Comparison of ENCODE assay signal across 17 cellular contexts in genomic region chr3:149374391-149374790, GRCh38. TPM values are rescaled to one million over a fixed set of nuclear protein-coding genes. Genes with fewer than 3 reads are reported as not detected.
A peak's percentile ranks its signal among the peaks of the same experiment; 100 is the strongest.
DNase-seq lines count a peak whose midpoint lies in the region; ATAC-seq and TF ChIP-seq lines count a peak whose summit lies in the region.
"Had no signal": no experiment of that assay in that cellular context is flagged by ENCODE, and none has a peak within 500 bp of the region (broad histone marks: within the 10 kb centered on the region; RNA-seq: fewer than 3 reads in every experiment).

No MANE protein-coding gene starts in this region.

- H3K4me1 ChIP-seq in right cardiac atrium (ENCODE audit: control insufficient read depth, insufficient read depth, low read length): peaks cover 5% of the 10 kb centered on the region
- H3K4me1 ChIP-seq in lower lobe of right lung: peaks cover 72% of the 10 kb centered on the region
- peaks cover 24% of the 10 kb centered on the region for H3K4me1 ChIP-seq in prostate gland (replicated peaks)

- H3K9me3 ChIP-seq in right cardiac atrium (ENCODE audit: control insufficient read depth, low read length): no peaks in the 10 kb centered on the region
- no peaks in the 10 kb centered on the region for H3K9me3 ChIP-seq in lower lobe of right lung
- H3K9me3 ChIP-seq in prostate gland: no peaks in the 10 kb centered on the region

- TF ChIP-seq CTCF in coronary artery (IDR thresholded peaks at IDR 0.05) (no peak), lower lobe of right lung (IDR thresholded peaks at IDR 0.05) (no peak), prostate gland (IDR thresholded peaks at IDR 0.05) (no peak)

- H3K27ac ChIP-seq in right cardiac atrium (ENCODE audit: low read length) (no peak overlapping the region), coronary artery (no peak overlapping the region), lower lobe of right lung (peak overlapping the region; percentile 89), prostate gland (peak overlapping the region in 1 of 2 donors; percentile 6)

- H3K4me3 ChIP-seq in right cardiac atrium (ENCODE audit: low read length) (peak overlapping the region; percentile 30), coronary artery (peak overlapping the region; percentile 67), lower lobe of right lung (peak overlapping the region; percentile 58), prostate gland (no peak overlapping the region)

- ATAC-seq in right cardiac atrium (no peak), left ventricle myocardium superior (no peak), lower lobe of right lung (no peak), HG03354 (IDR thresholded peaks at IDR 0.05; ENCODE audit: poor library complexity, severe bottlenecking, unreplicated experiment) (no peak), GM18867 (IDR thresholded peaks at IDR 0.05; ENCODE audit: unreplicated experiment) (no peak)
- ATAC-seq: activated naive CD8-positive, alpha-beta T cell treated with anti-CD3 and anti-CD28 coated beads, Interleukin-2, amount 50 U/mL, for 24 hours had no signal

- 52% methylated on average over 1 of the region's 1 CpG for WGBS in right cardiac atrium
- 79% methylated on average over 1 of the region's 1 CpG for WGBS in prostate gland

- H3K36me3 ChIP-seq in lower lobe of right lung: peaks cover 27% of the 10 kb centered on the region
- H3K36me3 ChIP-seq in prostate gland: no peaks in the 10 kb centered on the region

- TF ChIP-seq POLR2A in prostate gland (IDR thresholded peaks at IDR 0.05): no peak

- intact Hi-C loops in right cardiac atrium (cut with DNase I) (no loop called here), left ventricle myocardium superior (cut with micrococcal nuclease) (no loop called here), lower lobe of right lung (cut with DNase I) (no loop called here), prostate gland (cut with DNase I) (no loop called here)

- DNase-seq in right cardiac atrium (no peak), left ventricle myocardium superior (no peak), coronary artery (ENCODE audit: low spot score) (no peak), lower lobe of right lung (no peak), SIG-M5 (lab: John Stamatoyannopoulos, UW) (no peak), prostate gland (ENCODE audit: low spot score) (no peak)
- DNase-seq: activated CD4-positive, alpha-beta T cell treated with anti-CD3 and anti-CD28 coated beads, Interleukin-2, amount 10 ng/mL, durations not matched to agents 24 days and 14 days; activated naive CD8-positive, alpha-beta T cell treated with anti-CD3 and anti-CD28 coated beads, Interleukin-2, amount 50 U/mL, for 24 hours; DMS53; KBM-7; NCI-H1092 treated with DMSO at 0.1 percent for 48 hours; NCI-H2029 treated with DMSO at 0.1 percent for 48 hours; NCI-H446 treated with DMSO at 0.1 percent for 48 hours; stimulated activated CD4-positive, alpha-beta T cell treated with anti-CD3 and anti-CD28 coated beads, Interleukin-2, amount 100 ng/mL, for 48 hours had no signal

- H3K27me3 ChIP-seq in right cardiac atrium (ENCODE audit: control insufficient read depth, insufficient read depth) (no peaks in the 10 kb centered on the region), lower lobe of right lung (ENCODE audit: low read depth) (no peaks in the 10 kb centered on the region), prostate gland (replicated peaks; ENCODE audit: insufficient read depth) (no peaks in the 10 kb centered on the region)

RNA-seq across cellular contexts. Expression of gene TM4SF1, which starts 3.1 kb away (rescaled TPM):
- 100 to 1,000 TPM in 1 of 4 donors, 10 to 100 TPM in 3; 70.8 to 105 (median 83.6) TPM for total RNA-seq in right cardiac atrium
- 130 TPM for polyA plus RNA-seq in right cardiac atrium
- 112 TPM for total RNA-seq in left ventricle myocardium superior
- total RNA-seq in lower lobe of right lung: 146 TPM
- 100 to 1,000 TPM in 1 of 2 donors, 10 to 100 TPM in 1; 92.0 to 142 TPM for total RNA-seq in prostate gland

RNA-seq across cellular contexts. Expression of gene TM4SF18, which starts 41.0 kb away (rescaled TPM):
- 1 to 10 TPM; 2.9 to 6.1 (median 5.2) TPM for total RNA-seq in right cardiac atrium
- 4.5 TPM for polyA plus RNA-seq in right cardiac atrium
- total RNA-seq in left ventricle myocardium superior: 11.6 TPM
- total RNA-seq in lower lobe of right lung: 6.5 TPM
- 1 to 10 TPM; 4.3 to 4.9 TPM for total RNA-seq in prostate gland
- total RNA-seq: activated CD4-positive, alpha-beta T cell treated with anti-CD3 and anti-CD28 coated beads, Interleukin-2, amount 10 ng/mL, durations not matched to agents 24 days and 14 days; bronchial epithelial cell had no signal

Comparison
In these comparisons a context has a peak if more than half of its experiments do, and no peak if none do; other contexts are left out.
1. H3K4me3 ChIP-seq: peak in right cardiac atrium (single experiment), coronary artery (single experiment) and lower lobe of right lung (single experiment); none in prostate gland (0 of 2).